1 cellular context compared by ENCODE assay signal in genomic region chr11:12122083-12122482, GRCh38.
A peak's percentile ranks its signal among the peaks of the same experiment; 100 is the strongest.
TF ChIP-seq lines count a peak whose summit lies in the region.

No MANE protein-coding gene starts in this region.

TF ChIP-seq in Ishikawa, 13 proteins besides CTCF, POLR2A, EP300 and RAD21:
- TF ChIP-seq REST (IDR thresholded peaks at IDR 0.05; ENCODE audit: low read depth) (no peak), EGR1 (IDR thresholded peaks at IDR 0.05) (no peak), TEAD4 (IDR thresholded peaks at IDR 0.05) (0 out of 2 replicates have a peak, but pooled peaks have one; percentile 12)
TF ChIP-seq in Ishikawa: peak in this region for 1.
